ENCODE assay signal across 7 cellular contexts in the genomic region with DNA sequence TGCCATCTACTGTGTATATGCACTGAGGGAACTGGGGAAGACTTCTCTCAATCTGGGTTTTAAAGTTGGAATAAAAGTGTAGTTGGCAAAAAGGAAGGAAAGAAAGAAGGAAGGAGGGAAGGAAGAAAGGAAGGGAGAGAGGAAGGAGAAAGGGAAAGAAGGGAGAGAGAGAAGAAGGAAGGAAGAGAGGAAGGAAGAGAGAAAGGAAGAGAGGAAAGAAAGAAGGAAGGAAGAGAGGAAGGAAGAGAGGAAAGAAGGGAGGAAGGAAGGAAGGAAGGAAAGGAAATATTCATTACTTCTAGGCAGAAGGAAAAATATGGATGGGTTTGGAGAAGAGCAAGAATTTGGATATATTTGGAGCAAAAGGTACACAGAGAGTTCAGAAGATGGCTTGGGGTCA.
"Had no signal": no experiment of that assay in that cellular context is flagged by ENCODE, and none has a peak within 500 bp of the region (broad histone marks: within the 10 kb centered on the region; RNA-seq: fewer than 3 reads in every experiment).

No MANE protein-coding gene starts in this region.

- H3K4me2 ChIP-seq: GM23338 had no signal

- DNase-seq: H9, HCEC 1CT, IMR-90, KG1 had no signal

- H3K27ac Mint-ChIP-seq: GM23338, H9 had no signal

- H3K4me3 Mint-ChIP-seq: GM23338, H9 had no signal

- H2AFZ ChIP-seq: GM23338 had no signal

- H3K4me3 ChIP-seq: GM23338, K562 had no signal

- H3K27ac ChIP-seq: HL-60 had no signal

- ATAC-seq: GM23338, K562 had no signal

- H3K4me1 Mint-ChIP-seq: GM23338 had no signal
